In the genomic region with DNA sequence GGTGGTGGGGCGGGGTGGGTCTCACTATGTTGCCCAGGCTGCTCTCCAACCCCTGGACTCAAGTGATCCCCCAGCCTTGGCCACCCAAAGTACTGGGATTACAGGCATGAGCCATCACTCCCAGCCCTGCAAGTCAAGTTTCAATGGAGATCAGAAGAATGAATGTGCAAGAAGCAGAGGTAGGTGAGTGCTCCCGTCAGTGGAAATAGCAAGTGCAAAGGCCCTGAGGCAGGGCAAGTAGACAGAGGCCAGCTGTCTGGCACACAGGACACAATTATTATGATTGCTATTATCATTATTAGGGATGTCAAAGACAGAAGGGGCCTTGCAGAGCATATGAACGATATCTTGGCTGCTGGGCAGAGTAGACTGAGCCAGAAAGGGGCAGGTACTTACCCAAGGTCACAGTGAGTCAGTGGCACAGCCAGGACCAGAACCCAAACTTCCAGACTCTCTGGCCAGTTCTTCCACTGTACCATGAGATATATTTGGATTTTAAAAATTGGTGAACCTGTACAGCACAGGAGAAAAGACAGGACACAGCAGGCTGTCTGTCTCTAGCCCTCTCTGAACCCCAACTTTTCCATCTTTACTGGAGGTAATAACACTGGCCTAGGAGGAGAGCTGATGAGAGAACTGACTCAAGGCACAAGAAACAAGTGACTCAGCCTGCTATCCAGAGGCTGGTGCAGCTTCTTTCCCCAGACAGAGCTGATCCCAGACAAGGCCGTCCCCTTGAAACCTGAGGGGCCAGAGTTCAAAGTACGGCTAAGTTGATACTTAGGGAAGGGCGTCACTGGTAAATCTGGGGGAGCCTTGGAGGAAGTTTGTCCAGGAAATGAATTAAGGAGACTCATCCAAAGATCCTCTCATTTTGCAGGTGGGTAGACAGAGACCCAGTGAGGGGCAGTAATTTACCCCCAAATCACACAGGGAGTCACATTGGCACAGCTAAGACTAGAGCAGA, we compare ENCODE assay signal across 8 cellular contexts. TPM values are rescaled to one million over a fixed set of nuclear protein-coding genes. Genes with fewer than 3 reads are reported as not detected.
DNase-seq lines count a peak whose midpoint lies in the region; ATAC-seq, FAIRE-seq and TF ChIP-seq lines count a peak whose summit lies in the region.

No MANE protein-coding gene starts in this region.

- peaks cover 10% of the 10 kb centered on the region; the same call in 1 of the 2 replicates for H3K36me3 ChIP-seq in ACC112 (ENCODE audit: insufficient read depth, low read length)
- peaks cover 28% of the 10 kb centered on the region for H3K36me3 ChIP-seq in K562 (ENCODE audit: control insufficient read depth, insufficient read depth, low read length)
- peaks cover 17 to 25% of the 10 kb centered on the region in 2 experiments for H3K36me3 ChIP-seq in mesenchymal stem cell (ENCODE audit: control insufficient read depth in 1 of 2, insufficient read depth in 2 of 2, low read depth in 1 of 2, low read length in 2 of 2)
- no peaks in the 10 kb centered on the region for H3K36me3 ChIP-seq in ovary

- H2AK5ac ChIP-seq in mesenchymal stem cell (ENCODE audit: low read length, severe bottlenecking), result no peak overlapping the region

- H4K8ac ChIP-seq in mesenchymal stem cell (ENCODE audit: low read length), result no peak overlapping the region

- DNase-seq in HT-29 (ENCODE audit: low spot score), result peak; percentile 57
- DNase-seq in K562 (ENCODE audit: extremely low read depth in 1 of 4, low spot score in 3 of 4), result peak in 1 of 4 experiments; percentile 37
- DNase-seq in mesenchymal stem cell, result peak; percentile 22
- DNase-seq in NCI-H2171 (lab: John Stamatoyannopoulos, UW), result no peak
- no peak for DNase-seq in GM20000 (ENCODE audit: low spot score)
- no peak for DNase-seq in ovary

- no peak overlapping the region for H3K14ac ChIP-seq in mesenchymal stem cell (ENCODE audit: low read length in 2 of 2)

- H3K4me2 ChIP-seq in K562 (ENCODE audit: insufficient read depth, low read length), result peak overlapping the region; percentile 39
- peak overlapping the region; percentile 29 for H3K4me2 ChIP-seq in mesenchymal stem cell (ENCODE audit: low read length, poor library complexity, severe bottlenecking)

- H2AFZ ChIP-seq in ACC112 (ENCODE audit: low read length, unreplicated experiment), result no peak overlapping the region
- H2AFZ ChIP-seq in K562 (ENCODE audit: low read depth, low read length), result no peak overlapping the region
- H2AFZ ChIP-seq in mesenchymal stem cell (ENCODE audit: low read depth, low read length), result no peak overlapping the region

- H3K27me3 ChIP-seq in ACC112 (ENCODE audit: insufficient read depth, low read length) (no peaks in the 10 kb centered on the region), K562 (ENCODE audit: control insufficient read depth in 2 of 2, insufficient read depth in 2 of 2, low read length in 2 of 2) (no peaks in the 10 kb centered on the region), mesenchymal stem cell (ENCODE audit: control insufficient read depth in 1 of 2, insufficient read depth in 1 of 2, low read length in 2 of 2) (no peaks in the 10 kb centered on the region), ovary (no peaks in the 10 kb centered on the region)

- H4K20me1 ChIP-seq in K562 (replicated peaks; ENCODE audit: control insufficient read depth, insufficient read depth, low read length), result no peaks in the 10 kb centered on the region; the same call in none of the 2 replicates

- no peaks in the 10 kb centered on the region for H3K9me1 ChIP-seq in K562 (ENCODE audit: control insufficient read depth, insufficient read depth, low read length)

- TF ChIP-seq EP300 in K562 (IDR thresholded peaks at IDR 0.05; ENCODE audit: low read length), result no peak
- TF ChIP-seq EP300 in ovary (IDR thresholded peaks at IDR 0.05), result no peak

- WGBS in K562 (ENCODE audit: insufficient coverage, low coverage, missing lambda C conversion rate), result 70% methylated on average over 6 of the region's 6 CpGs
- 87% methylated on average over 5 of the region's 6 CpGs for WGBS in mesenchymal stem cell
- 79 to 83% (median 80%) methylated on average over 6 of the region's 6 CpGs for WGBS in ovary, 3 donors

- H3K4me1 ChIP-seq in ACC112 (ENCODE audit: control insufficient read depth, insufficient read depth, low read length, unreplicated experiment) (peaks cover 6% of the 10 kb centered on the region), K562 (replicated peaks in 1 of 2; ENCODE audit: control insufficient read depth in 2 of 2, insufficient read depth in 2 of 2, low read length in 2 of 2) (peaks cover 20 to 26% of the 10 kb centered on the region in 2 experiments; a peak in 4 of 5 replicates), mesenchymal stem cell (ENCODE audit: control insufficient read depth, insufficient read depth, low read depth, low read length) (peaks cover 3% of the 10 kb centered on the region), ovary (ENCODE audit: insufficient read depth) (peaks cover 10% of the 10 kb centered on the region)

- H3K79me2 ChIP-seq in ACC112 (ENCODE audit: control insufficient read depth, insufficient read depth, low read length, unreplicated experiment) (no peaks in the 10 kb centered on the region), K562 (ENCODE audit: control insufficient read depth, insufficient read depth, low read length) (peaks cover 8% of the 10 kb centered on the region; the same call in 2 of the 3 replicates)

- H2BK15ac ChIP-seq in mesenchymal stem cell (ENCODE audit: low read depth, poor library complexity, severe bottlenecking), result no peak overlapping the region

- H2BK120ac ChIP-seq in mesenchymal stem cell (ENCODE audit: low read depth, low read length), result no peak overlapping the region

- CTCF ChIA-PET in K562 (lab: Yijun Ruan, JAX; ENCODE audit: low intra/inter-chr PET ratio), result no interaction called here

- H3K79me1 ChIP-seq in mesenchymal stem cell (replicated peaks; ENCODE audit: low read length, poor library complexity, severe bottlenecking), result peaks cover 18% of the 10 kb centered on the region

- H4K91ac ChIP-seq in mesenchymal stem cell (ENCODE audit: low read length), result no peak overlapping the region

- H3K27ac ChIP-seq in ACC112 (ENCODE audit: low read depth, low read length) (no peak overlapping the region), K562 (ENCODE audit: extremely low read depth, low read depth, low read length) (no peak overlapping the region), mesenchymal stem cell (ENCODE audit: low read length, poor library complexity, severe bottlenecking) (no peak overlapping the region), ovary (no peak overlapping the region)

- POLR2A ChIA-PET in K562 (lab: Yijun Ruan, JAX), result interaction anchor here (0.7 kb wide), 1 partner anchor 101 kb away, joined by 3 read pairs; no protein-coding TSS in a partner anchor

- peak overlapping the region; percentile 89 for H3K4me3 ChIP-seq in ACC112 (ENCODE audit: low read depth, low read length)
- H3K4me3 ChIP-seq in K562, result peak overlapping the region; percentile 87; the same call in 1 of the 2 replicates
- peak overlapping the region in 1 of 2 experiments; percentile 85 for H3K4me3 ChIP-seq in mesenchymal stem cell (ENCODE audit: insufficient read depth in 1 of 2, low read depth in 1 of 2, low read length in 2 of 2)
- H3K4me3 ChIP-seq in ovary, result no peak overlapping the region

- in situ Hi-C loops in K562 (cut with MboI), result no loop called here

- H3K4ac ChIP-seq in mesenchymal stem cell (ENCODE audit: low read depth in 1 of 2, low read length in 2 of 2), result no peak overlapping the region

- intact Hi-C loops in K562 (cut with micrococcal nuclease) (loop anchor here (2.0 kb wide), 1 partner anchor 67 kb away; no protein-coding TSS in a partner anchor), ovary (cut with DNase I) (loop anchor here in 1 of 4 donors (5.0 kb wide), 1 partner anchor 33 kb away; the partner anchor contains the start of gene WDR31)

- no peak for TF ChIP-seq CTCF in K562 (IDR thresholded peaks at IDR 0.05 in 2 of 3, conservative IDR thresholded peaks at IDR 0.05 in 1 of 3; ENCODE audit: insufficient read depth in 2 of 3, low read depth in 1 of 3, low read length in 3 of 3)
- TF ChIP-seq CTCF in GM20000 (IDR thresholded peaks at IDR 0.05; ENCODE audit: extremely low read depth, missing control alignments), result no peak
- TF ChIP-seq CTCF in ovary (IDR thresholded peaks at IDR 0.05), result no peak

- H3K9me3 ChIP-seq in K562 (replicated peaks; ENCODE audit: control insufficient read depth, insufficient read depth, low read depth, low read length) (no peaks in the 10 kb centered on the region), mesenchymal stem cell (ENCODE audit: control insufficient read depth, low read length) (no peaks in the 10 kb centered on the region), ovary (no peaks in the 10 kb centered on the region)

- no peak for FAIRE-seq in K562 (lab: Jason Lieb, UNC)

- TSS peak; percentile 75 for BruUV-seq in K562 (replicated peaks; lab: Mats Ljungman, UMichigan)

- TF ChIP-seq POLR2A in K562 (conservative IDR thresholded peaks at IDR 0.05) (no peak), ovary (IDR thresholded peaks at IDR 0.05) (no peak)

- no peak overlapping the region for H2BK12ac ChIP-seq in mesenchymal stem cell (ENCODE audit: low read length in 2 of 2)

- no peak for ATAC-seq in K562
- no peak for ATAC-seq in HG03139 (IDR thresholded peaks at IDR 0.05; ENCODE audit: unreplicated experiment)

- H3K23ac ChIP-seq in mesenchymal stem cell (ENCODE audit: low read length in 2 of 2), result no peak overlapping the region

- H3K9ac ChIP-seq in K562 (ENCODE audit: insufficient read depth in 1 of 2, low read depth in 2 of 2, low read length in 2 of 2) (no peak overlapping the region; a peak in 1 of 4 replicates), mesenchymal stem cell (ENCODE audit: low read length) (no peak overlapping the region)

- H2BK5ac ChIP-seq in mesenchymal stem cell (ENCODE audit: low read depth, low read length, poor library complexity, severe bottlenecking), result no peak overlapping the region

- H3K18ac ChIP-seq in mesenchymal stem cell (ENCODE audit: low read depth in 1 of 2, low read length in 2 of 2), result no peak overlapping the region

- TF ChIP-seq RAD21 in K562 (CRISPR knock-in tag; conservative IDR thresholded peaks at IDR 0.05 in 1 of 2, IDR thresholded peaks at IDR 0.05 in 1 of 2), result no peak

RNA-seq across cellular contexts. Expression of gene HDHD3, which starts 1.4 kb away (rescaled TPM):
- total RNA-seq in HT-29 (2014; rRNA removed; shearing (Covaris generic)), result 73.3 and 78.1 TPM in 2 replicates
- 7.1 and 22.9 TPM in 2 replicates for total RNA-seq in K562 (2011; cell fraction: chromatin; rRNA removed; ENCODE audit: low replicate concordance)
- total RNA-seq in K562 (2011; cell fraction: nucleolus; rRNA removed), result 30.4 and 30.7 TPM in 2 replicates
- 16.3 and 16.9 TPM in 2 replicates for total RNA-seq in K562 (2011; cell fraction: nucleoplasm; rRNA removed)
- total RNA-seq in K562 (2014; rRNA removed) (13.8 and 20.4 TPM in 2 replicates), K562 (2014; rRNA removed; fragmentation: Illumina TruSeq; extraction: Trizol) (4.4 and 5.0 TPM in 2 replicates), K562 (2015; rRNA removed; fragmentation: Illumina TruSeq; extraction: Trizol) (12.5 and 14.4 TPM in 2 replicates), K562 (2021) (15.7 TPM in 2 replicates), ovary (10 to 100 TPM; 15.4 to 23.9 (median 21.1) TPM)
- polyA plus RNA-seq in K562 (2011; rRNA removed) (10.7 and 10.9 TPM in 2 replicates), K562 (2014; fragmentation: Illumina TruSeq; extraction: Trizol) (10.1 and 12.9 TPM in 2 replicates), K562 (2014; fragmentation: Nextera tagmentation; extraction: Ambion mirVana) (1 to 10 TPM; 1.1 to 2.0 TPM), K562 (2014; rRNA removed) (19.1 and 22.7 TPM in 2 replicates), ovary (10 to 100 TPM in 1 of 2 donors, 1 to 10 TPM in 1; 8.9 to 24.9 TPM)
- 12.8 and 21.8 TPM in 2 replicates for polyA plus RNA-seq in K562 (2011; cell fraction: cytosol; rRNA removed)
- 9.5 and 19.5 TPM in 2 replicates for polyA plus RNA-seq in K562 (2011; cell fraction: nucleus; rRNA removed)
- polyA plus RNA-seq in K562 (2012), result 14.3 and 24.3 TPM in 2 replicates
- 4.6 TPM in 2 replicates for polyA minus RNA-seq in K562 (2011; rRNA and poly(A)+ RNA removed)
- polyA minus RNA-seq in K562 (2011; cell fraction: cytosol; rRNA and poly(A)+ RNA removed), result 4.9 and 5.7 TPM in 2 replicates
- polyA minus RNA-seq in K562 (2011; cell fraction: nucleus; rRNA and poly(A)+ RNA removed), result 8.2 and 13.1 TPM in 2 replicates
- 8.9 TPM for polyA plus RNA-seq in mesenchymal stem cell (2013, experiment 1 of 2)
- 8.8 TPM for polyA plus RNA-seq in mesenchymal stem cell (2013, experiment 2 of 2)

RNA-seq across cellular contexts. Expression of gene ALAD, which starts 25.7 kb away (rescaled TPM):
- 16.0 and 20.8 TPM in 2 replicates for total RNA-seq in HT-29 (2014; rRNA removed; shearing (Covaris generic))
- 27.4 and 37.9 TPM in 2 replicates for total RNA-seq in K562 (2011; cell fraction: chromatin; rRNA removed; ENCODE audit: low replicate concordance)
- 14.2 and 19.7 TPM in 2 replicates for total RNA-seq in K562 (2011; cell fraction: nucleolus; rRNA removed)
- total RNA-seq in K562 (2011; cell fraction: nucleoplasm; rRNA removed), result 22.7 and 30.5 TPM in 2 replicates
- total RNA-seq in K562 (2014; rRNA removed) (6.8 and 7.4 TPM in 2 replicates), K562 (2014; rRNA removed; fragmentation: Illumina TruSeq; extraction: Trizol) (5.6 and 6.5 TPM in 2 replicates), K562 (2015; rRNA removed; fragmentation: Illumina TruSeq; extraction: Trizol) (10.8 and 11.4 TPM in 2 replicates), K562 (2021) (10.8 and 11.4 TPM in 2 replicates), ovary (10 to 100 TPM; 14.3 to 59.3 (median 34.7) TPM)
- polyA plus RNA-seq in K562 (2011; rRNA removed) (6.1 and 7.4 TPM in 2 replicates), K562 (2014; fragmentation: Illumina TruSeq; extraction: Trizol) (12.7 and 12.8 TPM in 2 replicates), K562 (2014; fragmentation: Nextera tagmentation; extraction: Ambion mirVana) (1 to 10 TPM; 1.3 to 2.3 TPM), K562 (2014; rRNA removed) (9.8 and 10.5 TPM in 2 replicates), ovary (10 to 100 TPM; 46.8 to 57.0 TPM)
- polyA plus RNA-seq in K562 (2011; cell fraction: cytosol; rRNA removed), result 4.6 and 4.7 TPM in 2 replicates
- 24.7 and 38.2 TPM in 2 replicates for polyA plus RNA-seq in K562 (2011; cell fraction: nucleus; rRNA removed)
- 17.4 and 28.3 TPM in 2 replicates for polyA plus RNA-seq in K562 (2012)
- 5.9 and 6.0 TPM in 2 replicates for polyA minus RNA-seq in K562 (2011; rRNA and poly(A)+ RNA removed)
- polyA minus RNA-seq in K562 (2011; cell fraction: cytosol; rRNA and poly(A)+ RNA removed), result 2.7 and 3.3 TPM in 2 replicates
- 10.2 and 13.0 TPM in 2 replicates for polyA minus RNA-seq in K562 (2011; cell fraction: nucleus; rRNA and poly(A)+ RNA removed)
- 24.0 TPM for polyA plus RNA-seq in mesenchymal stem cell (2013, experiment 1 of 2)
- polyA plus RNA-seq in mesenchymal stem cell (2013, experiment 2 of 2), result 22.8 TPM

RNA-seq across cellular contexts. Expression of gene BSPRY, which starts 26.0 kb away (rescaled TPM):
- 31.5 and 34.1 TPM in 2 replicates for total RNA-seq in HT-29 (2014; rRNA removed; shearing (Covaris generic))
- total RNA-seq in K562 (2011; cell fraction: chromatin; rRNA removed; ENCODE audit: low replicate concordance), result 0.25 and 0.56 TPM in 2 replicates
- 0.17 and 0.53 TPM in 2 replicates for total RNA-seq in K562 (2011; cell fraction: nucleolus; rRNA removed)
- total RNA-seq in K562 (2011; cell fraction: nucleoplasm; rRNA removed), result 0.59 and 0.84 TPM in 2 replicates
- 0.16 and 0.18 TPM in 2 replicates for total RNA-seq in K562 (2014; rRNA removed)
- 0.18 and 0.22 TPM in 2 replicates for total RNA-seq in K562 (2014; rRNA removed; fragmentation: Illumina TruSeq; extraction: Trizol)
- total RNA-seq in K562 (2015; rRNA removed; fragmentation: Illumina TruSeq; extraction: Trizol), result 0.22 and 0.23 TPM in 2 replicates
- total RNA-seq in K562 (2021), result 0.16 and 0.45 TPM in 2 replicates
- 0.46 and 0.67 TPM in 2 replicates for polyA plus RNA-seq in K562 (2011; rRNA removed)
- polyA plus RNA-seq in K562 (2011; cell fraction: cytosol; rRNA removed), result 0.63 and 1.2 TPM in 2 replicates
- polyA plus RNA-seq in K562 (2011; cell fraction: nucleus; rRNA removed), result 0.51 and 0.95 TPM in 2 replicates
- 0.30 and 0.64 TPM in 2 replicates for polyA plus RNA-seq in K562 (2012)
- 0.21 and 0.22 TPM in 2 replicates for polyA plus RNA-seq in K562 (2014; fragmentation: Illumina TruSeq; extraction: Trizol)
- under 1 TPM; 0.07 TPM for polyA plus RNA-seq in K562 (2014; fragmentation: Nextera tagmentation; extraction: Ambion mirVana)
- polyA plus RNA-seq in K562 (2014; rRNA removed), result 0.17 and 0.34 TPM in 2 replicates
- polyA minus RNA-seq in K562 (2011; rRNA and poly(A)+ RNA removed), result 0.30 and 0.88 TPM in 2 replicates
- 0.55 TPM in 1 of 2 replicates, not detected in the other for polyA minus RNA-seq in K562 (2011; cell fraction: cytosol; rRNA and poly(A)+ RNA removed)
- 0.27 and 0.33 TPM in 2 replicates for polyA minus RNA-seq in K562 (2011; cell fraction: nucleus; rRNA and poly(A)+ RNA removed)
- not detected for polyA plus RNA-seq in mesenchymal stem cell (2013, experiment 1 of 2)
- not detected for polyA plus RNA-seq in mesenchymal stem cell (2013, experiment 2 of 2)
- 1 to 10 TPM in 1 of 7 donors, under 1 TPM in 5, not detected in 1; 0.10 to 6.9 (median 0.41) TPM for total RNA-seq in ovary
- polyA plus RNA-seq in ovary, result under 1 TPM; 0.11 to 0.47 TPM

RNA-seq across cellular contexts. Expression of gene POLE3, which starts 35.1 kb away (rescaled TPM):
- 83.0 and 84.4 TPM in 2 replicates for total RNA-seq in HT-29 (2014; rRNA removed; shearing (Covaris generic))
- 30.9 and 38.3 TPM in 2 replicates for total RNA-seq in K562 (2011; cell fraction: chromatin; rRNA removed; ENCODE audit: low replicate concordance)
- 28.6 and 39.2 TPM in 2 replicates for total RNA-seq in K562 (2011; cell fraction: nucleolus; rRNA removed)
- 44.4 and 64.5 TPM in 2 replicates for total RNA-seq in K562 (2011; cell fraction: nucleoplasm; rRNA removed)
- 96.6 and 116 TPM in 2 replicates for total RNA-seq in K562 (2014; rRNA removed)
- total RNA-seq in K562 (2014; rRNA removed; fragmentation: Illumina TruSeq; extraction: Trizol), result 124 and 137 TPM in 2 replicates
- total RNA-seq in K562 (2015; rRNA removed; fragmentation: Illumina TruSeq; extraction: Trizol), result 148 and 155 TPM in 2 replicates
- total RNA-seq in K562 (2021), result 91.5 and 95.7 TPM in 2 replicates
- polyA plus RNA-seq in K562 (2011; rRNA removed), result 116 and 163 TPM in 2 replicates
- 85.5 and 134 TPM in 2 replicates for polyA plus RNA-seq in K562 (2011; cell fraction: cytosol; rRNA removed)
- polyA plus RNA-seq in K562 (2011; cell fraction: nucleus; rRNA removed), result 69.3 and 73.0 TPM in 2 replicates
- polyA plus RNA-seq in K562 (2012), result 75.7 and 93.0 TPM in 2 replicates
- 159 and 179 TPM in 2 replicates for polyA plus RNA-seq in K562 (2014; fragmentation: Illumina TruSeq; extraction: Trizol)
- 100 to 1,000 TPM in 1 of 2 experiments, 10 to 100 TPM in 1; 52.6 to 110 TPM for polyA plus RNA-seq in K562 (2014; fragmentation: Nextera tagmentation; extraction: Ambion mirVana)
- polyA plus RNA-seq in K562 (2014; rRNA removed), result 102 and 115 TPM in 2 replicates
- polyA minus RNA-seq in K562 (2011; rRNA and poly(A)+ RNA removed), result 78.4 and 89.9 TPM in 2 replicates
- 24.5 and 35.2 TPM in 2 replicates for polyA minus RNA-seq in K562 (2011; cell fraction: cytosol; rRNA and poly(A)+ RNA removed)
- 11.8 and 21.7 TPM in 2 replicates for polyA minus RNA-seq in K562 (2011; cell fraction: nucleus; rRNA and poly(A)+ RNA removed)
- polyA plus RNA-seq in mesenchymal stem cell (2013, experiment 1 of 2), result 36.6 TPM
- polyA plus RNA-seq in mesenchymal stem cell (2013, experiment 2 of 2), result 36.2 TPM
- total RNA-seq in ovary, result 10 to 100 TPM; 12.3 to 27.5 (median 24.2) TPM
- 10 to 100 TPM; 28.2 to 53.6 TPM for polyA plus RNA-seq in ovary

RNA-seq across cellular contexts. Expression of gene C9orf43, which starts 35.2 kb away (rescaled TPM):
- 0.92 and 1.1 TPM in 2 replicates for total RNA-seq in HT-29 (2014; rRNA removed; shearing (Covaris generic))
- 0.81 and 1.0 TPM in 2 replicates for total RNA-seq in K562 (2011; cell fraction: chromatin; rRNA removed; ENCODE audit: low replicate concordance)
- 0.66 and 0.83 TPM in 2 replicates for total RNA-seq in K562 (2011; cell fraction: nucleolus; rRNA removed)
- total RNA-seq in K562 (2011; cell fraction: nucleoplasm; rRNA removed), result 1.4 and 3.1 TPM in 2 replicates
- total RNA-seq in K562 (2014; rRNA removed) (0.27 and 0.49 TPM in 2 replicates), K562 (2014; rRNA removed; fragmentation: Illumina TruSeq; extraction: Trizol) (0.29 and 0.33 TPM in 2 replicates), K562 (2015; rRNA removed; fragmentation: Illumina TruSeq; extraction: Trizol) (0.38 and 0.58 TPM in 2 replicates), K562 (2021) (0.27 and 0.63 TPM in 2 replicates), ovary (under 1 TPM; 0.48 to 0.92 (median 0.84) TPM)
- polyA plus RNA-seq in K562 (2011; rRNA removed) (0.19 and 0.33 TPM in 2 replicates), K562 (2014; fragmentation: Illumina TruSeq; extraction: Trizol) (0.28 and 0.48 TPM in 2 replicates), K562 (2014; fragmentation: Nextera tagmentation; extraction: Ambion mirVana) (under 1 TPM; 0.21 to 0.31 TPM), K562 (2014; rRNA removed) (0.45 and 1.1 TPM in 2 replicates), ovary (1 to 10 TPM in 1 of 2 donors, under 1 TPM in 1; 0.46 to 1.2 TPM)
- polyA plus RNA-seq in K562 (2011; cell fraction: cytosol; rRNA removed), result 0.12 and 0.27 TPM in 2 replicates
- polyA plus RNA-seq in K562 (2011; cell fraction: nucleus; rRNA removed), result 0.18 and 0.32 TPM in 2 replicates
- 0.18 and 0.44 TPM in 2 replicates for polyA plus RNA-seq in K562 (2012)
- 0.72 and 0.74 TPM in 2 replicates for polyA minus RNA-seq in K562 (2011; rRNA and poly(A)+ RNA removed)
- not detected in 2 replicates for polyA minus RNA-seq in K562 (2011; cell fraction: cytosol; rRNA and poly(A)+ RNA removed)
- polyA minus RNA-seq in K562 (2011; cell fraction: nucleus; rRNA and poly(A)+ RNA removed), result 0.81 and 0.89 TPM in 2 replicates
- 1.0 TPM for polyA plus RNA-seq in mesenchymal stem cell (2013, experiment 1 of 2)
- 1.2 TPM for polyA plus RNA-seq in mesenchymal stem cell (2013, experiment 2 of 2)

Comparison
In these comparisons a context has a peak if more than half of its experiments do, and no peak if none do; other contexts are left out.
1. DNase-seq: peak in HT-29 (single experiment) and mesenchymal stem cell (single experiment); none in NCI-H2171 (single experiment), GM20000 (single experiment) and ovary (0 of 5).